Comparison of ENCODE assay signal across 21 cellular contexts in the genomic region with DNA sequence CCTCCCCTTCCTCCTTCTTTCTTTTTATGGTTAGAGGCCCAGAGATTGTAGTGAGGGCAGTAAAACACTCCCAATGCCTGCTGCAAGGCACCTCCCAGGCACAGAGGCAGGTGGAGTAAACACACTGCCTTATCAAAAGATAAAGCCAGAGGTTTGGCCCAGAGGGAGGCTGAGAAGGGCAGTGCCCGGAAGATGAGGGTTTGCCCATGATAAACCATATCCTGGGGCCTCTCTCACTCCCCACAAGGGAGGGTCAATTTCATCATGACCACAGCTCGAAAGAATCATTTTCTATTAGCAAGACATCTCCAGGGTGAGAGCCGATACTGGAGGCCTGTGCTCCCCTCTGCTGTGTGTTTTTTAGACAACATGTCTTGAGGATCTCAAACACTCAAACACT.
DNase-seq lines count a peak whose midpoint lies in the region; ATAC-seq and TF ChIP-seq lines count a peak whose summit lies in the region.
"Had no signal": no experiment of that assay in that cellular context is flagged by ENCODE, and none has a peak within 500 bp of the region (broad histone marks: within the 10 kb centered on the region; RNA-seq: fewer than 3 reads in every experiment).

No MANE protein-coding gene starts in this region.

- H3K27me3 Mint-ChIP-seq in T-cell, result peaks cover 0 to 20% of the 10 kb centered on the region in 2 donors
- H3K27me3 Mint-ChIP-seq: activated naive CD8-positive, alpha-beta T cell treated with anti-CD3 and anti-CD28 coated beads, Interleukin-2, amount 50 U/mL, for 24 hours; activated T-helper 17 cell treated with anti-CD3 and anti-CD28 coated beads, Interleukin-2, amount 50 U/mL, for 72 hours; dendritic cell treated with granulocyte-macrophage colony-stimulating factor and Interleukin-4, amounts not matched to agents 40 ng/mL and 50 ng/mL, for 4 days had no signal

- no peaks in the 10 kb centered on the region for H3K27me3 ChIP-seq in smooth muscle cell (ENCODE audit: low read depth)
- H3K27me3 ChIP-seq: tibial artery had no signal

- H3K4me3 Mint-ChIP-seq in T-cell, result no peak overlapping the region
- H3K4me3 Mint-ChIP-seq: activated naive CD8-positive, alpha-beta T cell treated with anti-CD3 and anti-CD28 coated beads, Interleukin-2, amount 50 U/mL, for 24 hours; activated T-helper 17 cell treated with anti-CD3 and anti-CD28 coated beads, Interleukin-2, amount 50 U/mL, for 72 hours; dendritic cell treated with granulocyte-macrophage colony-stimulating factor and Interleukin-4, amounts not matched to agents 40 ng/mL and 50 ng/mL, for 4 days; GM23338; stimulated activated effector memory CD8-positive, alpha-beta T cell treated with anti-CD3 and anti-CD28 coated beads, Interleukin-12 subunit alpha, Interleukin-12 subunit beta, amount 100 ng/mL, for 72 hours had no signal

- ATAC-seq in T-cell (replicated peaks in 1 of 4) (no peak), mucosa of descending colon (peak; percentile 97), HG03521 (IDR thresholded peaks at IDR 0.05; ENCODE audit: unreplicated experiment) (no peak), GM19463 (IDR thresholded peaks at IDR 0.05; ENCODE audit: unreplicated experiment) (no peak)
- ATAC-seq: activated naive CD8-positive, alpha-beta T cell treated with anti-CD3 and anti-CD28 coated beads, Interleukin-2, amount 50 U/mL, for 24 hours; activated T-helper 17 cell treated with anti-CD3 and anti-CD28 coated beads, Interleukin-2, amount 50 U/mL, for 72 hours; GM23338; stimulated activated effector memory CD8-positive, alpha-beta T cell treated with anti-CD3 and anti-CD28 coated beads, Interleukin-12 subunit alpha, Interleukin-12 subunit beta, amount 100 ng/mL, for 72 hours had no signal

- H3K9me3 ChIP-seq in mucosa of descending colon (no peaks in the 10 kb centered on the region), smooth muscle cell (replicated peaks; ENCODE audit: low read depth) (no peaks in the 10 kb centered on the region)

- no peaks in the 10 kb centered on the region for H3K79me2 ChIP-seq in smooth muscle cell (ENCODE audit: low read depth)

- peaks cover 7% of the 10 kb centered on the region for H3K36me3 Mint-ChIP-seq in T-cell
- H3K36me3 Mint-ChIP-seq: stimulated activated effector memory CD8-positive, alpha-beta T cell treated with anti-CD3 and anti-CD28 coated beads, Interleukin-12 subunit alpha, Interleukin-12 subunit beta, amount 100 ng/mL, for 72 hours had no signal

- H3K36me3 ChIP-seq in mucosa of descending colon (ENCODE audit: low read depth) (no peaks in the 10 kb centered on the region), smooth muscle cell (ENCODE audit: low read depth) (no peaks in the 10 kb centered on the region)
- H3K36me3 ChIP-seq: tibial artery had no signal

- peak overlapping the region; percentile 58 for H2AFZ ChIP-seq in smooth muscle cell (ENCODE audit: low read depth)
- H2AFZ ChIP-seq: GM23338 had no signal

- WGBS in smooth muscle cell (ENCODE audit: low lambda C conversion rate), result 77% methylated on average over 3 of the region's 3 CpGs

- peak overlapping the region; percentile 39 to 48 for H3K27ac Mint-ChIP-seq in T-cell
- H3K27ac Mint-ChIP-seq: activated naive CD8-positive, alpha-beta T cell treated with anti-CD3 and anti-CD28 coated beads, Interleukin-2, amount 50 U/mL, for 24 hours; activated T-helper 17 cell treated with anti-CD3 and anti-CD28 coated beads, Interleukin-2, amount 50 U/mL, for 72 hours; dendritic cell treated with granulocyte-macrophage colony-stimulating factor and Interleukin-4, amounts not matched to agents 40 ng/mL and 50 ng/mL, for 4 days; GM23338; stimulated activated effector memory CD8-positive, alpha-beta T cell treated with anti-CD3 and anti-CD28 coated beads, Interleukin-12 subunit alpha, Interleukin-12 subunit beta, amount 100 ng/mL, for 72 hours had no signal

- TF ChIP-seq POLR2A in NB4 (IDR thresholded peaks at IDR 0.05; ENCODE audit: extremely low read depth, insufficient read length), result no peak

- peaks cover 7 to 13% (median 9%) of the 10 kb centered on the region in 3 donors for H3K9me3 Mint-ChIP-seq in T-cell

- H4K20me1 ChIP-seq in smooth muscle cell (ENCODE audit: low read depth), result no peaks in the 10 kb centered on the region

- no peak overlapping the region for H3K27ac ChIP-seq in smooth muscle cell (ENCODE audit: low read depth)
- H3K27ac ChIP-seq: tibial artery had no signal

- no peak overlapping the region for H3K4me3 ChIP-seq in NB4 (ENCODE audit: low read depth, low read length)
- H3K4me3 ChIP-seq in mucosa of descending colon, result no peak overlapping the region
- H3K4me3 ChIP-seq in smooth muscle cell, result no peak overlapping the region
- H3K4me3 ChIP-seq: GM23338, tibial artery had no signal

- POLR2A ChIA-PET in T-cell (lab: Charles Lee), result no interaction called here

- CTCF ChIA-PET in T-cell (lab: Charles Lee), result no interaction called here

- H3K4me1 Mint-ChIP-seq in T-cell, result peaks cover 3 to 17% (median 9%) of the 10 kb centered on the region in 3 donors
- H3K4me1 Mint-ChIP-seq: activated T-helper 17 cell treated with anti-CD3 and anti-CD28 coated beads, Interleukin-2, amount 50 U/mL, for 72 hours; GM23338; stimulated activated effector memory CD8-positive, alpha-beta T cell treated with anti-CD3 and anti-CD28 coated beads, Interleukin-12 subunit alpha, Interleukin-12 subunit beta, amount 100 ng/mL, for 72 hours had no signal

- H3K9ac ChIP-seq in smooth muscle cell (ENCODE audit: low read depth), result no peak overlapping the region

- DNase-seq in NB4 (ENCODE audit: low read depth) (peak; percentile 94), T-cell (no peak), mucosa of descending colon (peak; percentile 66 to 67 (median 67)), smooth muscle cell (lab: John Stamatoyannopoulos, UW; ENCODE audit: unreplicated experiment) (no peak), AG20443 (ENCODE audit: low spot score) (no peak), NAMALWA (ENCODE audit: low spot score) (no peak)
- DNase-seq: activated CD4-positive, alpha-beta T cell treated with anti-CD3 and anti-CD28 coated beads for 4 hours; activated naive CD8-positive, alpha-beta T cell treated with anti-CD3 and anti-CD28 coated beads, Interleukin-2, amount 50 U/mL, for 24 hours; foreskin fibroblast; kidney; NCI-H1417; NCI-H2171 treated with DMSO at 0.1 percent for 48 hours; NCI-H748 treated with DMSO at 0.1 percent for 48 hours; T-helper 9 cell; tibial artery had no signal

- intact Hi-C loops in mucosa of descending colon (cut with DNase I, micrococcal nuclease), result no loop called here

- H3K4me1 ChIP-seq in mucosa of descending colon (ENCODE audit: low read depth) (no peaks in the 10 kb centered on the region), smooth muscle cell (ENCODE audit: low read depth) (no peaks in the 10 kb centered on the region)

- TF ChIP-seq CTCF in NB4 (IDR thresholded peaks at IDR 0.05; ENCODE audit: low read depth, low read length), result no peak
- TF ChIP-seq CTCF in mucosa of descending colon (IDR thresholded peaks at IDR 0.05), result no peak
- no peak for TF ChIP-seq CTCF in smooth muscle cell (IDR thresholded peaks at IDR 0.05; ENCODE audit: borderline replicate concordance, insufficient read depth, poor library complexity, severe bottlenecking)

- H3F3A ChIP-seq in smooth muscle cell (ENCODE audit: low read depth), result no peaks in the 10 kb centered on the region

- H3K4me2 ChIP-seq in smooth muscle cell, result no peak overlapping the region
- H3K4me2 ChIP-seq: GM23338 had no signal

Comparison
In these comparisons a context has a peak if more than half of its experiments do, and no peak if none do; other contexts are left out.
1. DNase-seq: peak in NB4 (single experiment) and mucosa of descending colon (3 of 3); none in T-cell (0 of 34), smooth muscle cell (single experiment), AG20443 (single experiment) and NAMALWA (single experiment).